In the genomic region with DNA sequence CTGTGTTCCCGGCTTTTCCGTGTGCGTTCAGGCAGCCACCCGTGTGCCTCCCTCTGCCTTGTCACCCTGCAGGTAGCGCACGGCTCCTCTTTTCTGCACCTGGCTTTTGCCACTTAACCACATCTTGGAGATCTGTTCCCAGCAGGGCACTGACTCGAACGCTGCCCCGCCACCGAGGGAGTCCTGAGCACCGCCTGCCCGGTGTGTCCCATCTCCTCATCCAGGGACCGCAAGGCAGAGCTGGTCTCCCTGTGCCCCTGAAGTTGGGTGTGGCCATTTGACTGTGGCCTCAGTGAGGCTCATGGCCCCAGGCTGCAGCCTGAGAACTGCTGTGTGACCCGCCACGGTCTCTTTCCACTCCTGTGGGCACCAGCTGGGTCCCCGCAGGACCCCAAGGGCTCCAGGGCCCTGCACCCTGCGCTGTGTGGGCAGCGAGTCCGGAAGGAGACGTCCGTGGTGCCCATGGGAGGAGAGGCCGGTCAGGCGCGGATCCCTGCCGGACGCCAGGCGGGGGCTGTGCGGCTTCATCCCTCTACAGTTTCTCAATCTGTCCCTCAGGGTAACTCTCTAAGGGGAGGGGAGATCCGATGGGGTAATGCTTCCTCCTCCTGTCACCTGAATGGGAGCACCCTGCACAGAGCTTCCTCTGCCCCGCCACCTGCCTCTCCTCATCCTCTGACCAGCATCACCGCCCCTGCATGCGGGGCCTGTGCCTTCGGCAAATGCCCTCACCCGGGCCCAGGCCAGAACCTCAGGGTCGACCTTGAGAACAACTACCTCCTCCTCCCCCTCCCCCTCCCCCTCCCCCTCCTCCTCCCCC, we compare ENCODE assay signal across 10 cellular contexts. TPM values are rescaled to one million over a fixed set of nuclear protein-coding genes. Genes with fewer than 3 reads are reported as not detected.
DNase-seq lines count a peak whose midpoint lies in the region; ATAC-seq and TF ChIP-seq lines count a peak whose summit lies in the region.
"Had no signal": no experiment of that assay in that cellular context is flagged by ENCODE, and none has a peak within 500 bp of the region (broad histone marks: within the 10 kb centered on the region; RNA-seq: fewer than 3 reads in every experiment).

No MANE protein-coding gene starts in this region.

- TF ChIP-seq POLR2A in Raji (IDR thresholded peaks at IDR 0.05; ENCODE audit: insufficient read depth, low read depth, low read length) = peak; percentile 34; the same call in 1 of the 2 replicates

- no peak for TF ChIP-seq CTCF in CD8-positive, alpha-beta T cell (IDR thresholded peaks at IDR 0.05)
- TF ChIP-seq CTCF in GM13976 (IDR thresholded peaks at IDR 0.05; ENCODE audit: borderline replicate concordance, control extremely low read depth, extremely low read depth, insufficient read depth, missing control alignments) (no peak), foreskin keratinocyte (conservative IDR thresholded peaks at IDR 0.05) (no peak)

- H3K9me3 ChIP-seq in CD8-positive, alpha-beta T cell (ENCODE audit: low read length) = no peaks in the 10 kb centered on the region
- H3K9me3 ChIP-seq: heart left ventricle, MG63 had no signal

- no peaks in the 10 kb centered on the region for H3K9me3 Mint-ChIP-seq in CD8-positive, alpha-beta T cell

- peak overlapping the region; percentile 37 for H3K27ac Mint-ChIP-seq in CD8-positive, alpha-beta T cell

- peaks cover 57% of the 10 kb centered on the region for H3K4me1 ChIP-seq in CD8-positive, alpha-beta T cell (ENCODE audit: insufficient read depth, low read length)
- H3K4me1 ChIP-seq in foreskin keratinocyte = no peaks in the 10 kb centered on the region

- in situ Hi-C loops in GM13976 (cut with MboI; ENCODE audit: low sequenced_read_pairs, unreplicated experiment) = no loop called here

- no peak for DNase-seq in CD8-positive, alpha-beta T cell
- DNase-seq in GM13976 (ENCODE audit: low spot score) = peak; percentile 64
- peak; percentile 58 for DNase-seq in left kidney (ENCODE audit: low read depth, low spot score)
- DNase-seq in cerebellar nuclear complex (lab: John Stamatoyannopoulos, UW) = no peak
- no peak for DNase-seq in foreskin keratinocyte
- no peak for DNase-seq in NCI-H2029 treated with DMSO at 0.1 percent for 48 hours (lab: John Stamatoyannopoulos, UW)
- DNase-seq: MG63 had no signal

- H3K36me3 Mint-ChIP-seq in CD8-positive, alpha-beta T cell = peaks cover 14% of the 10 kb centered on the region

- H3K27ac ChIP-seq in CD8-positive, alpha-beta T cell (ENCODE audit: low read depth, low read length) = no peak overlapping the region
- no peak overlapping the region for H3K27ac ChIP-seq in foreskin keratinocyte

- POLR2A ChIA-PET in CD8-positive, alpha-beta T cell (lab: Charles Lee) = no interaction called here

- H3K4me1 Mint-ChIP-seq in CD8-positive, alpha-beta T cell (ENCODE audit: low read depth) = peaks cover 49% of the 10 kb centered on the region

- no peak for ATAC-seq in CD8-positive, alpha-beta T cell
- ATAC-seq in HG03342 (IDR thresholded peaks at IDR 0.05; ENCODE audit: unreplicated experiment) (no peak), foreskin keratinocyte (no peak)

- H3K4me3 Mint-ChIP-seq in CD8-positive, alpha-beta T cell = peak overlapping the region; percentile 67

- H3K27me3 ChIP-seq in CD8-positive, alpha-beta T cell (ENCODE audit: insufficient read depth, low read length) = no peaks in the 10 kb centered on the region
- H3K27me3 ChIP-seq in foreskin keratinocyte = no peaks in the 10 kb centered on the region
- H3K27me3 ChIP-seq: heart left ventricle, MG63 had no signal

- intact Hi-C loops in CD8-positive, alpha-beta T cell (cut with DNase I, micrococcal nuclease) = loop anchor here (2.0 to 10.0 kb wide), 3 partner anchors 45 to 729 kb away; partner anchors contain the start of gene MAD1L1 (in 1 of the 2)

- H3K27me3 Mint-ChIP-seq in CD8-positive, alpha-beta T cell (ENCODE audit: low read depth) = peaks cover 3% of the 10 kb centered on the region

- H3K4me3 ChIP-seq in CD8-positive, alpha-beta T cell (ENCODE audit: low read depth, low read length) = no peak overlapping the region
- H3K4me3 ChIP-seq: MG63 had no signal

- CTCF ChIA-PET in CD8-positive, alpha-beta T cell (lab: Charles Lee) = interaction anchor here (0.8 to 1.8 kb wide), 5 partner anchors 16 to 64 kb away, joined by 3 to 6 read pairs (median 3); partner anchors contain the start of genes PSMG3 and TMEM184A

- peaks cover 10% of the 10 kb centered on the region for H3K36me3 ChIP-seq in CD8-positive, alpha-beta T cell (ENCODE audit: insufficient read depth, low read length)

RNA-seq across cellular contexts. Expression of gene INTS1, which starts 1.8 kb away (rescaled TPM):
- 100 to 1,000 TPM; 106 to 113 TPM for total RNA-seq in CD8-positive, alpha-beta T cell
- 57.2 and 58.9 TPM in 2 replicates for total RNA-seq in foreskin keratinocyte
- 49.1 and 50.1 TPM in 2 replicates for polyA plus RNA-seq in foreskin keratinocyte

RNA-seq across cellular contexts. Expression of gene MAFK, which starts 24.6 kb away (rescaled TPM):
- 10 to 100 TPM; 48.7 to 49.8 TPM for total RNA-seq in CD8-positive, alpha-beta T cell
- 9.5 and 9.6 TPM in 2 replicates for total RNA-seq in foreskin keratinocyte
- polyA plus RNA-seq in foreskin keratinocyte = 7.4 and 7.9 TPM in 2 replicates

RNA-seq across cellular contexts. Expression of gene MICALL2, which starts 46.7 kb away (rescaled TPM):
- total RNA-seq in CD8-positive, alpha-beta T cell = 1 to 10 TPM; 1.2 to 2.1 TPM
- total RNA-seq in foreskin keratinocyte = 19.7 and 20.8 TPM in 2 replicates
- polyA plus RNA-seq in foreskin keratinocyte = 20.6 and 28.1 TPM in 2 replicates

RNA-seq across cellular contexts. Expression of gene TMEM184A, which starts 50.1 kb away (rescaled TPM):
- not detected for total RNA-seq in CD8-positive, alpha-beta T cell
- total RNA-seq in foreskin keratinocyte = 1.1 and 1.4 TPM in 2 replicates
- 1.2 and 1.3 TPM in 2 replicates for polyA plus RNA-seq in foreskin keratinocyte

Comparison
In these comparisons a context has a peak if more than half of its experiments do, and no peak if none do; other contexts are left out.
1. DNase-seq: peak in GM13976 (single experiment) and left kidney (single experiment); none in CD8-positive, alpha-beta T cell (0 of 7), cerebellar nuclear complex (0 of 2), foreskin keratinocyte (0 of 2) and NCI-H2029 treated with DMSO at 0.1 percent for 48 hours (single experiment).